8 cellular contexts compared by ENCODE assay signal in genomic region chr2:43228782-43229659, GRCh38. TPM values are rescaled to one million over a fixed set of nuclear protein-coding genes. Genes with fewer than 3 reads are reported as not detected.
DNase-seq lines count a peak whose midpoint lies in the region; ATAC-seq and TF ChIP-seq lines count a peak whose summit lies in the region.

No MANE protein-coding gene starts in this region.

- no peaks in the 10 kb centered on the region for H3K27me3 ChIP-seq in left lung
- H3K27me3 ChIP-seq in tibial artery: no peaks in the 10 kb centered on the region

- H3K27ac ChIP-seq in left lung: peak overlapping the region; percentile 99
- peak overlapping the region; percentile 96 to 99 for H3K27ac ChIP-seq in tibial artery

- no peaks in the 10 kb centered on the region for H3K9me3 Mint-ChIP-seq in activated T-cell treated with anti-CD3 and anti-CD28 coated beads, Interleukin-2, amount 50 U/mL, for 72 hours
- no peaks in the 10 kb centered on the region for H3K9me3 Mint-ChIP-seq in activated naive CD8-positive, alpha-beta T cell treated with anti-CD3 and anti-CD28 coated beads, Interleukin-2, amount 50 U/mL, for 24 hours

- H3K4me3 ChIP-seq in left lung (no peak overlapping the region), tibial artery (no peak overlapping the region)

- peaks cover 5 to 9% of the 10 kb centered on the region in 2 donors for H3K36me3 Mint-ChIP-seq in activated T-cell treated with anti-CD3 and anti-CD28 coated beads, Interleukin-2, amount 50 U/mL, for 72 hours (ENCODE audit: insufficient read depth in 2 of 2)
- peaks cover 14% of the 10 kb centered on the region for H3K36me3 Mint-ChIP-seq in activated naive CD8-positive, alpha-beta T cell treated with anti-CD3 and anti-CD28 coated beads, Interleukin-2, amount 50 U/mL, for 24 hours (ENCODE audit: low read depth)

- intact Hi-C loops in left lung (cut with DNase I) (loop anchor here (5.0 to 10.0 kb wide), 4 partner anchors 94 to 264 kb away; no protein-coding TSS in a partner anchor), tibial artery (cut with DNase I; ENCODE audit: low total_unique reads) (loop anchor here (5.0 to 10.0 kb wide), 4 partner anchors 154 to 308 kb away; no protein-coding TSS in a partner anchor), head of caudate nucleus (cut with DNase I) (loop anchor here (5.0 kb wide), 2 partner anchors 257 to 417 kb away; no protein-coding TSS in a partner anchor)

- peak overlapping the region; percentile 69 to 96 for H3K4me3 Mint-ChIP-seq in activated T-cell treated with anti-CD3 and anti-CD28 coated beads, Interleukin-2, amount 50 U/mL, for 72 hours
- peak overlapping the region; percentile 93 for H3K4me3 Mint-ChIP-seq in activated naive CD8-positive, alpha-beta T cell treated with anti-CD3 and anti-CD28 coated beads, Interleukin-2, amount 50 U/mL, for 24 hours

- H3K4me1 Mint-ChIP-seq in activated T-cell treated with anti-CD3 and anti-CD28 coated beads, Interleukin-2, amount 50 U/mL, for 72 hours (ENCODE audit: low read depth): peaks cover 25% of the 10 kb centered on the region
- H3K4me1 Mint-ChIP-seq in activated naive CD8-positive, alpha-beta T cell treated with anti-CD3 and anti-CD28 coated beads, Interleukin-2, amount 50 U/mL, for 24 hours: peaks cover 33% of the 10 kb centered on the region

- no peak for TF ChIP-seq CTCF in left lung (IDR thresholded peaks at IDR 0.05)
- TF ChIP-seq CTCF in tibial artery (IDR thresholded peaks at IDR 0.05): no peak

- H3K4me1 ChIP-seq in left lung: peaks cover 5 to 42% of the 10 kb centered on the region in 2 donors
- H3K4me1 ChIP-seq in tibial artery: peaks cover 0 to 22% (median 17%) of the 10 kb centered on the region in 4 donors

- ATAC-seq in activated T-cell treated with anti-CD3 and anti-CD28 coated beads, Interleukin-2, amount 50 U/mL, for 72 hours (replicated peaks in 1 of 2): no peak
- no peak for ATAC-seq in activated naive CD8-positive, alpha-beta T cell treated with anti-CD3 and anti-CD28 coated beads, Interleukin-2, amount 50 U/mL, for 24 hours
- ATAC-seq in left lung (no peak), GM21367 (IDR thresholded peaks at IDR 0.05; ENCODE audit: unreplicated experiment) (no peak), HG02938 (IDR thresholded peaks at IDR 0.05; ENCODE audit: unreplicated experiment) (no peak)

- H3K36me3 ChIP-seq in left lung (peaks cover 0 to 20% of the 10 kb centered on the region in 2 donors), tibial artery (peaks cover 16 to 50% (median 31%) of the 10 kb centered on the region in 3 donors)

- no peaks in the 10 kb centered on the region for H3K27me3 Mint-ChIP-seq in activated T-cell treated with anti-CD3 and anti-CD28 coated beads, Interleukin-2, amount 50 U/mL, for 72 hours (ENCODE audit: low read depth)
- H3K27me3 Mint-ChIP-seq in activated naive CD8-positive, alpha-beta T cell treated with anti-CD3 and anti-CD28 coated beads, Interleukin-2, amount 50 U/mL, for 24 hours: peaks cover 2% of the 10 kb centered on the region

- H3K9me3 ChIP-seq in left lung (no peaks in the 10 kb centered on the region), tibial artery (no peaks in the 10 kb centered on the region)

- DNase-seq in activated T-cell treated with anti-CD3 and anti-CD28 coated beads, Interleukin-2, amount 50 U/mL, for 72 hours: no peak
- no peak for DNase-seq in activated T-cell treated with anti-CD3 and anti-CD28 coated beads, Interleukin-2, amount 50 U/mL, for 48 hours
- DNase-seq in activated naive CD8-positive, alpha-beta T cell treated with anti-CD3 and anti-CD28 coated beads, Interleukin-2, amount 50 U/mL, for 24 hours: no peak
- DNase-seq in left lung (no peak), tibial artery (no peak), head of caudate nucleus (no peak)

- H3K27ac Mint-ChIP-seq in activated T-cell treated with anti-CD3 and anti-CD28 coated beads, Interleukin-2, amount 50 U/mL, for 72 hours: peak overlapping the region; percentile 4
- H3K27ac Mint-ChIP-seq in activated naive CD8-positive, alpha-beta T cell treated with anti-CD3 and anti-CD28 coated beads, Interleukin-2, amount 50 U/mL, for 24 hours: peak overlapping the region; percentile 56

RNA-seq across cellular contexts. Expression of gene ZFP36L2, which starts 2.6 kb away (rescaled TPM):
- 10 to 100 TPM; 70.8 to 86.4 TPM for total RNA-seq in activated T-cell treated with anti-CD3 and anti-CD28 coated beads, Interleukin-2, amount 50 U/mL, for 72 hours
- total RNA-seq in left lung: 100 to 1,000 TPM in 1 of 2 donors, 10 to 100 TPM in 1; 72.2 to 112 TPM
